ENCODE assay signal across 32 cellular contexts in the genomic region with DNA sequence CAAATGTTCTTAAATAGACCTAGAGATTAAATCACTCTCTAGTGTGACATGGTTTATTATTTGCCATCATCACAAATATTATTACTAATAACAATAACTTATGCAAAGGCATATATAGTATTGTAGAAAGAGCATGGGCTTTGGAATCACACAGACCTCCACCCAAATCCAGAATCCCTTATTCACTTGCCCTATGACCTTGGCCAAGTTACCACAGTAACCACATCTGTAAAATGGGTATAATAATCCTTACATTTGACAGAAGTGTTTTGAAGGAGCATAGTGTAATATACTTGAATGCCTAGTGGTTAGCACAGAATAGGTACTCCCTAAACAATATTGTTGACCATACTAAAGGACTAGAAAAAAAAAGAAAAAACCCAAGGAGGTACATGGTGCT. TPM values are rescaled to one million over a fixed set of nuclear protein-coding genes. Genes with fewer than 3 reads are reported as not detected.
DNase-seq lines count a peak whose midpoint lies in the region; ATAC-seq, FAIRE-seq and TF ChIP-seq lines count a peak whose summit lies in the region.
"Had no signal": no experiment of that assay in that cellular context is flagged by ENCODE, and none has a peak within 500 bp of the region (broad histone marks: within the 10 kb centered on the region; RNA-seq: fewer than 3 reads in every experiment).

No MANE protein-coding gene starts in this region.

- H2AFZ ChIP-seq in HepG2 (ENCODE audit: low read length) (no peak overlapping the region), HCT116 (ENCODE audit: low read depth, low read length, poor library complexity, severe bottlenecking) (no peak overlapping the region), K562 (ENCODE audit: low read depth, low read length) (no peak overlapping the region)

- no peaks in the 10 kb centered on the region for H3K9me3 ChIP-seq in HepG2 (ENCODE audit: low read length)
- H3K9me3 ChIP-seq in right lobe of liver = no peaks in the 10 kb centered on the region
- H3K9me3 ChIP-seq in HCT116 (ENCODE audit: control insufficient read depth in 1 of 2, insufficient read depth in 1 of 2, low read depth in 1 of 2, low read length in 2 of 2) = no peaks in the 10 kb centered on the region
- no peaks in the 10 kb centered on the region for H3K9me3 ChIP-seq in K562 (replicated peaks; ENCODE audit: control insufficient read depth, insufficient read depth, low read depth, low read length)
- H3K9me3 ChIP-seq: A549, BE2C, Caco-2 had no signal

- no peaks in the 10 kb centered on the region for H3K9me1 ChIP-seq in K562 (ENCODE audit: control insufficient read depth, insufficient read depth, low read length)

- no peaks in the 10 kb centered on the region for H3K4me1 ChIP-seq in HepG2 (ENCODE audit: insufficient read depth, low read length)
- H3K4me1 ChIP-seq in right lobe of liver = no peaks in the 10 kb centered on the region
- H3K4me1 ChIP-seq in HCT116 (ENCODE audit: control insufficient read depth in 1 of 2, insufficient read depth in 2 of 2, low read length in 2 of 2) = no peaks in the 10 kb centered on the region
- no peaks in the 10 kb centered on the region for H3K4me1 ChIP-seq in K562 (replicated peaks in 1 of 2; ENCODE audit: control insufficient read depth in 2 of 2, insufficient read depth in 2 of 2, low read length in 2 of 2)
- H3K4me1 ChIP-seq: A549, BE2C, BLaER1, Caco-2 had no signal

- CTCF ChIA-PET in HepG2 (lab: Yijun Ruan, JAX; ENCODE audit: low intra/inter-chr PET ratio, low total read pairs) (no interaction called here), HCT116 (lab: Charles Lee) (no interaction called here), K562 (lab: Yijun Ruan, JAX; ENCODE audit: low intra/inter-chr PET ratio) (no interaction called here)

- H4K20me1 ChIP-seq in HepG2 (ENCODE audit: insufficient read depth, low read length) = no peaks in the 10 kb centered on the region
- H4K20me1 ChIP-seq in HCT116 (ENCODE audit: insufficient read depth) = no peaks in the 10 kb centered on the region; the same call in 1 of the 2 replicates
- no peaks in the 10 kb centered on the region for H4K20me1 ChIP-seq in K562 (replicated peaks; ENCODE audit: control insufficient read depth, insufficient read depth, low read length)
- H4K20me1 ChIP-seq: BLaER1; BLaER1 treated with 17β-estradiol and CSF1 and Interleukin-3, amounts not matched to agents 10 nM and 100 nM had no signal

- H3K4me2 ChIP-seq in HepG2 (ENCODE audit: low read depth, low read length) (no peak overlapping the region), HCT116 (ENCODE audit: low read length) (no peak overlapping the region), K562 (ENCODE audit: insufficient read depth, low read length) (no peak overlapping the region)
- H3K4me2 ChIP-seq: A549; BLaER1; BLaER1 treated with 17β-estradiol and CSF1 and Interleukin-3, amounts not matched to agents 10 nM and 100 nM had no signal

- no peaks in the 10 kb centered on the region for H3K9me2 ChIP-seq in HCT116 (ENCODE audit: insufficient read depth)

- ATAC-seq in HepG2 = no peak
- no peak for ATAC-seq in right lobe of liver
- ATAC-seq in HCT116 = no peak
- ATAC-seq in K562 = no peak
- ATAC-seq: A549; CD8-positive, alpha-beta T cell had no signal

- intact Hi-C loops in HepG2 (cut with micrococcal nuclease; ENCODE audit: unreplicated experiment) = no loop called here
- intact Hi-C loops in right lobe of liver (cut with DNase I) = no loop called here
- intact Hi-C loops in HCT116 (cut with micrococcal nuclease) = no loop called here
- intact Hi-C loops in K562 (cut with micrococcal nuclease) = no loop called here

- TF ChIP-seq CTCF in HepG2 (CRISPR knock-in tag; IDR thresholded peaks at IDR 0.05) (no peak), right lobe of liver (IDR thresholded peaks at IDR 0.05) (no peak), HCT116 (IDR thresholded peaks at IDR 0.05 in 2 of 3, conservative IDR thresholded peaks at IDR 0.05 in 1 of 3; ENCODE audit: borderline replicate concordance in 1 of 3, insufficient read depth in 1 of 3, low read depth in 2 of 3, low read length in 2 of 3) (no peak), K562 (IDR thresholded peaks at IDR 0.05 in 2 of 3, conservative IDR thresholded peaks at IDR 0.05 in 1 of 3; ENCODE audit: insufficient read depth in 2 of 3, low read depth in 1 of 3, low read length in 3 of 3) (no peak)

- H3K27me3 ChIP-seq in HepG2 (ENCODE audit: control insufficient read depth in 1 of 2, insufficient read depth in 2 of 2, low read length in 2 of 2) = no peaks in the 10 kb centered on the region
- no peaks in the 10 kb centered on the region for H3K27me3 ChIP-seq in right lobe of liver
- H3K27me3 ChIP-seq in HCT116 (ENCODE audit: insufficient read depth, low read length) = no peaks in the 10 kb centered on the region
- H3K27me3 ChIP-seq in K562 (ENCODE audit: control insufficient read depth in 2 of 2, insufficient read depth in 2 of 2, low read length in 2 of 2) = no peaks in the 10 kb centered on the region
- H3K27me3 ChIP-seq: BE2C; BLaER1; BLaER1 treated with 17β-estradiol and CSF1 and Interleukin-3, amounts not matched to agents 10 nM and 100 nM had no signal

- RAD21 ChIA-PET in HCT116 (lab: Charles Lee; ENCODE audit: low non-redundant PET in 1 of 2, low total read pairs in 2 of 2, uncharacterized antibody in 2 of 2, unreplicated experiment in 2 of 2) = no interaction called here

- no peak for FAIRE-seq in HepG2 (lab: Jason Lieb, UNC)
- FAIRE-seq in K562 (lab: Jason Lieb, UNC) = no peak
- FAIRE-seq: A204.1, A549, D721Med had no signal

- TF ChIP-seq RAD21 in HepG2 (CRISPR knock-in tag; IDR thresholded peaks at IDR 0.05) = no peak
- no peak for TF ChIP-seq RAD21 in HCT116 (IDR thresholded peaks at IDR 0.05; ENCODE audit: low read depth)
- TF ChIP-seq RAD21 in K562 (CRISPR knock-in tag; conservative IDR thresholded peaks at IDR 0.05 in 1 of 2, IDR thresholded peaks at IDR 0.05 in 1 of 2) = no peak

- H3K36me3 ChIP-seq in HepG2 (replicated peaks in 1 of 2; ENCODE audit: control insufficient read depth in 1 of 2, insufficient read depth in 2 of 2, low read length in 2 of 2) (peaks cover 0 to 10% of the 10 kb centered on the region in 2 experiments; a peak in 2 of 5 replicates), right lobe of liver (no peaks in the 10 kb centered on the region), HCT116 (ENCODE audit: control insufficient read depth in 1 of 2, insufficient read depth in 2 of 2, low read length in 2 of 2) (peaks cover 2 to 17% of the 10 kb centered on the region in 2 experiments; a peak in 1 of 4 replicates), K562 (ENCODE audit: control insufficient read depth, insufficient read depth, low read length) (peaks cover 40% of the 10 kb centered on the region)

- TF ChIP-seq POLR2A in HepG2 (IDR thresholded peaks at IDR 0.05; ENCODE audit: insufficient read depth in 1 of 2, low read depth in 2 of 2, low read length in 2 of 2) (no peak), right lobe of liver (IDR thresholded peaks at IDR 0.05) (no peak), HCT116 (IDR thresholded peaks at IDR 0.05; ENCODE audit: borderline replicate concordance, extremely low read depth, insufficient read depth, insufficient read length) (no peak), K562 (conservative IDR thresholded peaks at IDR 0.05) (no peak)

- H3K79me2 ChIP-seq in HepG2 (ENCODE audit: insufficient read depth, low read length) (no peaks in the 10 kb centered on the region), HCT116 (ENCODE audit: insufficient read depth, low read length) (peaks cover 42% of the 10 kb centered on the region), K562 (ENCODE audit: control insufficient read depth, insufficient read depth, low read length) (no peaks in the 10 kb centered on the region; the same call in 2 of the 3 replicates)

- in situ Hi-C loops in HepG2 (cut with HindIII; ENCODE audit: extremely low pct_ligation_motif_present, low pct_unique_long_range_greater_than_20kb) (no loop called here), K562 (cut with MboI) (no loop called here)

- POLR2A ChIA-PET in HepG2 (lab: Yijun Ruan, JAX) = no interaction called here
- POLR2A ChIA-PET in HCT116 (lab: Charles Lee) = no interaction called here
- POLR2A ChIA-PET in K562 (lab: Yijun Ruan, JAX) = no interaction called here

- TF ChIP-seq EP300 in HepG2 (IDR thresholded peaks at IDR 0.05; ENCODE audit: low read depth in 2 of 2, low read length in 2 of 2) = no peak
- no peak for TF ChIP-seq EP300 in HepG2 (CRISPR knock-in tag; IDR thresholded peaks at IDR 0.05; ENCODE audit: borderline replicate concordance)
- TF ChIP-seq EP300 in K562 (IDR thresholded peaks at IDR 0.05; ENCODE audit: low read length) = no peak

- H3K4me3 ChIP-seq in HepG2 (replicated peaks in 1 of 3; ENCODE audit: insufficient read depth in 1 of 3, low read depth in 2 of 3, low read length in 3 of 3) = no peak overlapping the region
- no peak overlapping the region for H3K4me3 ChIP-seq in right lobe of liver
- no peak overlapping the region for H3K4me3 ChIP-seq in HCT116 (replicated peaks in 1 of 2; ENCODE audit: low read depth in 1 of 2, low read length in 2 of 2)
- H3K4me3 ChIP-seq in K562 = no peak overlapping the region
- H3K4me3 ChIP-seq: A549; BLaER1; BLaER1 treated with 17β-estradiol and CSF1 and Interleukin-3, amounts not matched to agents 10 nM and 100 nM had no signal

- BruUV-seq in HepG2 (replicated peaks; lab: Mats Ljungman, UMichigan) = no TSS peak
- no TSS peak for BruUV-seq in HCT116 (replicated peaks; lab: Mats Ljungman, UMichigan)
- no TSS peak for BruUV-seq in K562 (replicated peaks; lab: Mats Ljungman, UMichigan)

- H3K27ac ChIP-seq in HepG2 (ENCODE audit: extremely low read length, insufficient read depth, low read length) (no peak overlapping the region), right lobe of liver (no peak overlapping the region), HCT116 (ENCODE audit: low read depth, low read length) (no peak overlapping the region), K562 (ENCODE audit: extremely low read depth, low read depth, low read length) (no peak overlapping the region)
- H3K27ac ChIP-seq: 22Rv1; A549; BLaER1; BLaER1 treated with 17β-estradiol and CSF1 and Interleukin-3, amounts not matched to agents 10 nM and 100 nM; C4-2B had no signal

- no peak overlapping the region for H3K9ac ChIP-seq in HepG2 (ENCODE audit: insufficient read depth, low read depth, low read length)
- H3K9ac ChIP-seq in HCT116 (ENCODE audit: low read length) = no peak overlapping the region
- H3K9ac ChIP-seq in K562 (ENCODE audit: insufficient read depth in 1 of 2, low read depth in 2 of 2, low read length in 2 of 2) = no peak overlapping the region
- H3K9ac ChIP-seq: BLaER1; BLaER1 treated with 17β-estradiol and CSF1 and Interleukin-3, amounts not matched to agents 10 nM and 100 nM had no signal

- no peak for DNase-seq in HepG2 (ENCODE audit: low spot score)
- no peak for DNase-seq in right lobe of liver
- DNase-seq in HCT116 (ENCODE audit: low read depth, low spot score) = no peak
- DNase-seq in K562 (ENCODE audit: extremely low read depth in 1 of 4, low spot score in 3 of 4) = no peak
- DNase-seq in T-helper 2 cell = no peak
- DNase-seq in DMS79 (lab: John Stamatoyannopoulos, UW) = no peak
- DNase-seq: 8988T; ACHN; AML-193; BE2C; C1 segment of cervical spinal cord; Caco-2; Calu3; CD4-positive, alpha-beta memory T cell; CD4-positive, alpha-beta T cell; CD4-positive, CD25-positive, alpha-beta regulatory T cell; CD8-positive, alpha-beta memory T cell; CD8-positive, alpha-beta T cell; COR-L47; DMS 273 treated with DMSO at 0.1 percent for 48 hours; DMS153; DMS53; DMS79 treated with DMSO at 0.1 percent for 48 hours; DND-41 had no signal

RNA-seq across cellular contexts. Expression of a gene that starts 59.2 kb away (rescaled TPM):
- total RNA-seq in HepG2 (2016; rRNA removed; fragmentation: Illumina TruSeq; extraction: Trizol) (11.7 and 14.7 TPM in 2 replicates), right lobe of liver (10 to 100 TPM in 1 of 6 experiments, 1 to 10 TPM in 5; 1.8 to 12.8 (median 3.3) TPM), HCT116 (2021; ENCODE audit: unreplicated experiment) (54.2 TPM), K562 (2014; rRNA removed) (30.0 and 34.9 TPM in 2 replicates), K562 (2014; rRNA removed; fragmentation: Illumina TruSeq; extraction: Trizol) (20.9 and 23.9 TPM in 2 replicates), K562 (2015; rRNA removed; fragmentation: Illumina TruSeq; extraction: Trizol) (19.0 and 20.9 TPM in 2 replicates), K562 (2021) (37.3 and 46.7 TPM in 2 replicates)
- total RNA-seq in HepG2 (2016; cell fraction: cytosol; rRNA removed; fragmentation: Illumina TruSeq; extraction: Trizol; ENCODE audit: low read depth) = 4.8 and 5.0 TPM in 2 replicates
- total RNA-seq in HepG2 (2016; cell fraction: insoluble cytoplasmic fraction; rRNA removed; fragmentation: Illumina TruSeq; extraction: Trizol) = 12.5 and 13.8 TPM in 2 replicates
- total RNA-seq in HepG2 (2016; cell fraction: membrane; rRNA removed; fragmentation: Illumina TruSeq; extraction: Trizol) = 4.1 and 4.8 TPM in 2 replicates
- total RNA-seq in HepG2 (2016; cell fraction: nucleus; rRNA removed; fragmentation: Illumina TruSeq; extraction: Trizol) = 29.4 and 31.6 TPM in 2 replicates
- polyA plus RNA-seq in HepG2 (2011; rRNA removed) (6.0 and 7.7 TPM in 2 replicates), K562 (2011; rRNA removed) (26.0 and 30.8 TPM in 2 replicates), K562 (2014; fragmentation: Illumina TruSeq; extraction: Trizol) (17.8 and 21.3 TPM in 2 replicates), K562 (2014; fragmentation: Nextera tagmentation; extraction: Ambion mirVana) (1 to 10 TPM; 1.1 to 2.4 TPM), K562 (2014; rRNA removed) (25.2 and 28.0 TPM in 2 replicates)
- polyA plus RNA-seq in HepG2 (2011; cell fraction: cytosol; rRNA removed) = 3.3 and 4.0 TPM in 2 replicates
- 13.8 and 26.7 TPM in 2 replicates for polyA plus RNA-seq in HepG2 (2011; cell fraction: nucleus; rRNA removed)
- polyA plus RNA-seq in HepG2 (2012) = 4.3 and 6.6 TPM in 2 replicates
- 0.41 and 0.62 TPM in 2 replicates for polyA plus RNA-seq in HepG2 (2016; cell fraction: cytosol; fragmentation: Illumina TruSeq; extraction: Trizol; ENCODE audit: low read depth)
- 5.1 and 7.3 TPM in 2 replicates for polyA plus RNA-seq in HepG2 (2016; cell fraction: insoluble cytoplasmic fraction; fragmentation: Illumina TruSeq; extraction: Trizol; ENCODE audit: low read depth)
- polyA plus RNA-seq in HepG2 (2016; cell fraction: membrane; fragmentation: Illumina TruSeq; extraction: Trizol; ENCODE audit: low read depth) = 1.2 and 1.6 TPM in 2 replicates
- polyA plus RNA-seq in HepG2 (2016; cell fraction: nucleus; fragmentation: Illumina TruSeq; extraction: Trizol; ENCODE audit: insufficient read depth, low read depth) = 29.8 and 32.0 TPM in 2 replicates
- polyA minus RNA-seq in HepG2 (2011; rRNA and poly(A)+ RNA removed; ENCODE audit: low replicate concordance) = 19.2 and 66.1 TPM in 2 replicates
- polyA minus RNA-seq in HepG2 (2011; cell fraction: cytosol; rRNA and poly(A)+ RNA removed) = 7.4 and 13.7 TPM in 2 replicates
- polyA minus RNA-seq in HepG2 (2011; cell fraction: nucleus; rRNA and poly(A)+ RNA removed) = 26.0 and 27.2 TPM in 2 replicates
- polyA plus RNA-seq in HCT116 (2012) = 25.5 and 29.6 TPM in 2 replicates
- 193 and 304 TPM in 2 replicates for total RNA-seq in K562 (2011; cell fraction: chromatin; rRNA removed; ENCODE audit: low replicate concordance)
- total RNA-seq in K562 (2011; cell fraction: nucleolus; rRNA removed) = 86.6 and 105 TPM in 2 replicates
- 123 and 135 TPM in 2 replicates for total RNA-seq in K562 (2011; cell fraction: nucleoplasm; rRNA removed)
- polyA plus RNA-seq in K562 (2011; cell fraction: cytosol; rRNA removed) = 13.6 and 15.8 TPM in 2 replicates
- 104 and 133 TPM in 2 replicates for polyA plus RNA-seq in K562 (2011; cell fraction: nucleus; rRNA removed)
- polyA plus RNA-seq in K562 (2012) = 22.1 and 28.0 TPM in 2 replicates
- 51.7 and 64.4 TPM in 2 replicates for polyA minus RNA-seq in K562 (2011; rRNA and poly(A)+ RNA removed)
- polyA minus RNA-seq in K562 (2011; cell fraction: cytosol; rRNA and poly(A)+ RNA removed) = 28.1 and 34.5 TPM in 2 replicates
- polyA minus RNA-seq in K562 (2011; cell fraction: nucleus; rRNA and poly(A)+ RNA removed) = 64.8 and 84.6 TPM in 2 replicates
- polyA plus RNA-seq: CD14-positive monocyte had no signal
